In genomic region chr17:77666480-77666879, GRCh38 we compare ENCODE assay signal across 14 cellular contexts.
DNase-seq lines count a peak whose midpoint lies in the region; ATAC-seq and TF ChIP-seq lines count a peak whose summit lies in the region.
"Had no signal": no experiment of that assay in that cellular context is flagged by ENCODE, and none has a peak within 500 bp of the region (broad histone marks: within the 10 kb centered on the region; RNA-seq: fewer than 3 reads in every experiment).

No MANE protein-coding gene starts in this region.

- POLR2A ChIA-PET in activated CD4-positive, alpha-beta memory T cell treated with anti-CD3 and anti-CD28 coated beads, Interleukin-2, amount 10 ng/mL, durations not matched to agents 7 days and 5 days (lab: Charles Lee), result interaction anchor here (0.8 to 5.7 kb wide), 15 partner anchors 9 to 329 kb away, joined by 3 to 62 read pairs (median 4); partner anchors contain the start of gene TNRC6C

- peaks cover 26% of the 10 kb centered on the region for H3K4me1 Mint-ChIP-seq in T-helper 1 cell treated with Interleukin-12 subunit alpha and Interleukin-12 subunit beta and Interleukin-4 antibody, amounts not matched to agents 30 μg/mL and 1 μg/mL, for 36 hours (ENCODE audit: low read depth)
- H3K4me1 Mint-ChIP-seq in activated CD4-positive, alpha-beta memory T cell treated with anti-CD3 and anti-CD28 coated beads, Interleukin-2, amount 10 ng/mL, durations not matched to agents 7 days and 5 days, result peaks cover 46% of the 10 kb centered on the region
- peaks cover 34 to 35% of the 10 kb centered on the region in 2 donors for H3K4me1 Mint-ChIP-seq in natural killer cell
- peaks cover 12% of the 10 kb centered on the region for H3K4me1 Mint-ChIP-seq in endothelial cell (ENCODE audit: unreplicated experiment)

- TF ChIP-seq CTCF in MM.1S (IDR thresholded peaks at IDR 0.05; ENCODE audit: low read length) (no peak), natural killer cell (IDR thresholded peaks at IDR 0.05) (no peak), WERI-Rb-1 (IDR thresholded peaks at IDR 0.05; ENCODE audit: low read depth, low read length) (no peak), endothelial cell (IDR thresholded peaks at IDR 0.05; ENCODE audit: unreplicated experiment) (no peak)

- H3K4me3 ChIP-seq in MM.1S (ENCODE audit: low read length) (peak overlapping the region; percentile 64), WERI-Rb-1 (ENCODE audit: low read depth, low read length) (no peak overlapping the region)
- H3K4me3 ChIP-seq: A549 had no signal

- H3K27ac Mint-ChIP-seq in T-helper 1 cell treated with Interleukin-12 subunit alpha and Interleukin-12 subunit beta and Interleukin-4 antibody, amounts not matched to agents 30 μg/mL and 1 μg/mL, for 36 hours, result peak overlapping the region; percentile 98
- H3K27ac Mint-ChIP-seq in activated CD4-positive, alpha-beta memory T cell treated with anti-CD3 and anti-CD28 coated beads, Interleukin-2, amount 10 ng/mL, durations not matched to agents 7 days and 5 days, result peak overlapping the region; percentile 97
- peak overlapping the region; percentile 93 to 95 for H3K27ac Mint-ChIP-seq in natural killer cell
- no peak overlapping the region for H3K27ac Mint-ChIP-seq in endothelial cell (ENCODE audit: unreplicated experiment)

- peaks cover 23% of the 10 kb centered on the region for H3F3A ChIP-seq in MM.1S (ENCODE audit: insufficient read depth, low read length)

- H2AFZ ChIP-seq in MM.1S (ENCODE audit: low read length), result peak overlapping the region; percentile 72

- intact Hi-C loops in natural killer cell (cut with micrococcal nuclease), result loop anchor here (10.0 kb wide), 1 partner anchor 342 kb away; no protein-coding TSS in a partner anchor

- peak in 2 of 3 donors; percentile 12 to 22 for ATAC-seq in natural killer cell
- ATAC-seq in HG03159 (IDR thresholded peaks at IDR 0.05; ENCODE audit: unreplicated experiment), result no peak
- ATAC-seq: A549 had no signal

- no peaks in the 10 kb centered on the region for H3K27me3 Mint-ChIP-seq in T-helper 1 cell treated with Interleukin-12 subunit alpha and Interleukin-12 subunit beta and Interleukin-4 antibody, amounts not matched to agents 30 μg/mL and 1 μg/mL, for 36 hours (ENCODE audit: low read depth)
- no peaks in the 10 kb centered on the region for H3K27me3 Mint-ChIP-seq in activated CD4-positive, alpha-beta memory T cell treated with anti-CD3 and anti-CD28 coated beads, Interleukin-2, amount 10 ng/mL, durations not matched to agents 7 days and 5 days
- H3K27me3 Mint-ChIP-seq in natural killer cell (ENCODE audit: low read depth in 2 of 2), result no peaks in the 10 kb centered on the region
- no peaks in the 10 kb centered on the region for H3K27me3 Mint-ChIP-seq in endothelial cell (ENCODE audit: unreplicated experiment)

- DNase-seq in T-helper 1 cell (no peak), MM.1S (peak; percentile 24), natural killer cell (no peak), WERI-Rb-1 (no peak), endothelial cell (ENCODE audit: low spot score) (no peak)
- peak; percentile 31 for DNase-seq in activated CD4-positive, alpha-beta memory T cell treated with anti-CD3 and anti-CD28 coated beads, Interleukin-2, amount 10 ng/mL, durations not matched to agents 7 days and 5 days
- DNase-seq: amniotic stem cell, mammary epithelial cell, NCI-H146, NCI-H526 had no signal

- peaks cover 25% of the 10 kb centered on the region for H3K9me3 Mint-ChIP-seq in T-helper 1 cell treated with Interleukin-12 subunit alpha and Interleukin-12 subunit beta and Interleukin-4 antibody, amounts not matched to agents 30 μg/mL and 1 μg/mL, for 36 hours
- H3K9me3 Mint-ChIP-seq in activated CD4-positive, alpha-beta memory T cell treated with anti-CD3 and anti-CD28 coated beads, Interleukin-2, amount 10 ng/mL, durations not matched to agents 7 days and 5 days, result peaks cover 20% of the 10 kb centered on the region
- H3K9me3 Mint-ChIP-seq in natural killer cell (peaks cover 0 to 2% of the 10 kb centered on the region in 2 donors), endothelial cell (ENCODE audit: unreplicated experiment) (peaks cover 9% of the 10 kb centered on the region)

- peak overlapping the region; percentile 71 for H3K9ac ChIP-seq in MM.1S (ENCODE audit: low read length)

- H3K9me2 ChIP-seq in MM.1S (replicated peaks; ENCODE audit: insufficient read depth, low read length), result no peaks in the 10 kb centered on the region

- CTCF ChIA-PET in activated CD4-positive, alpha-beta memory T cell treated with anti-CD3 and anti-CD28 coated beads, Interleukin-2, amount 10 ng/mL, durations not matched to agents 7 days and 5 days (lab: Charles Lee), result interaction anchor here (0.8 to 2.8 kb wide), 7 partner anchors 16 to 354 kb away, joined by 3 to 15 read pairs (median 3); no protein-coding TSS in a partner anchor

- H3K4me1 ChIP-seq in MM.1S (ENCODE audit: low read length), result peaks cover 17% of the 10 kb centered on the region
- H3K4me1 ChIP-seq: A549 had no signal

- H3K27ac ChIP-seq in MM.1S (ENCODE audit: low read length), result peak overlapping the region; percentile 93
- H3K27ac ChIP-seq in WERI-Rb-1, result no peak overlapping the region
- H3K27ac ChIP-seq: A549 had no signal

- H3K4me3 Mint-ChIP-seq in T-helper 1 cell treated with Interleukin-12 subunit alpha and Interleukin-12 subunit beta and Interleukin-4 antibody, amounts not matched to agents 30 μg/mL and 1 μg/mL, for 36 hours, result peak overlapping the region; percentile 92
- peak overlapping the region; percentile 85 for H3K4me3 Mint-ChIP-seq in activated CD4-positive, alpha-beta memory T cell treated with anti-CD3 and anti-CD28 coated beads, Interleukin-2, amount 10 ng/mL, durations not matched to agents 7 days and 5 days
- H3K4me3 Mint-ChIP-seq in natural killer cell, result peak overlapping the region; percentile 97
- H3K4me3 Mint-ChIP-seq in endothelial cell (ENCODE audit: unreplicated experiment), result no peak overlapping the region
- H3K4me3 Mint-ChIP-seq: dendritic cell treated with granulocyte-macrophage colony-stimulating factor and Interleukin-4, amounts not matched to agents 40 ng/mL and 50 ng/mL, for 4 days had no signal

- peaks cover 4% of the 10 kb centered on the region for H3K79me2 ChIP-seq in MM.1S (ENCODE audit: low read length)

- peak overlapping the region; percentile 73 for H3K4me2 ChIP-seq in MM.1S (ENCODE audit: low read depth, low read length)
- H3K4me2 ChIP-seq: A549 had no signal

- H3K27me3 ChIP-seq in MM.1S (replicated peaks; ENCODE audit: insufficient read depth, low read length) (no peaks in the 10 kb centered on the region), WERI-Rb-1 (ENCODE audit: insufficient read depth, low read depth, severe bottlenecking) (no peaks in the 10 kb centered on the region)

- no peaks in the 10 kb centered on the region for H3K36me3 ChIP-seq in MM.1S (replicated peaks; ENCODE audit: insufficient read depth, low read length)
- no peaks in the 10 kb centered on the region for H3K36me3 ChIP-seq in WERI-Rb-1

- H3K9me3 ChIP-seq in MM.1S (replicated peaks; ENCODE audit: insufficient read depth, low read length) (no peaks in the 10 kb centered on the region; the same call in 1 of the 2 replicates), WERI-Rb-1 (ENCODE audit: severe bottlenecking) (peaks cover 29% of the 10 kb centered on the region)

- H3K36me3 Mint-ChIP-seq in T-helper 1 cell treated with Interleukin-12 subunit alpha and Interleukin-12 subunit beta and Interleukin-4 antibody, amounts not matched to agents 30 μg/mL and 1 μg/mL, for 36 hours (ENCODE audit: low read depth), result peaks cover 29% of the 10 kb centered on the region
- peaks cover 26% of the 10 kb centered on the region for H3K36me3 Mint-ChIP-seq in activated CD4-positive, alpha-beta memory T cell treated with anti-CD3 and anti-CD28 coated beads, Interleukin-2, amount 10 ng/mL, durations not matched to agents 7 days and 5 days (ENCODE audit: low read depth)
- peaks cover 9% of the 10 kb centered on the region for H3K36me3 Mint-ChIP-seq in natural killer cell
- H3K36me3 Mint-ChIP-seq in endothelial cell (ENCODE audit: low read depth, unreplicated experiment), result peaks cover 4% of the 10 kb centered on the region

- no peaks in the 10 kb centered on the region for H4K20me1 ChIP-seq in MM.1S (ENCODE audit: insufficient read depth, low read length)

Comparison
In these comparisons a context has a peak if more than half of its experiments do, and no peak if none do; other contexts are left out.
1. DNase-seq: peak in MM.1S (single experiment) and activated CD4-positive, alpha-beta memory T cell treated with anti-CD3 and anti-CD28 coated beads, Interleukin-2, amount 10 ng/mL, durations not matched to agents 7 days and 5 days (single experiment); none in T-helper 1 cell (0 of 5), natural killer cell (single experiment), WERI-Rb-1 (single experiment) and endothelial cell (single experiment).